ENCODE assay signal across 12 cellular contexts in genomic region chr15:91469627-91470567, GRCh38.
DNase-seq lines count a peak whose midpoint lies in the region; ATAC-seq and TF ChIP-seq lines count a peak whose summit lies in the region.
"Had no signal": no experiment of that assay in that cellular context is flagged by ENCODE, and none has a peak within 500 bp of the region (broad histone marks: within the 10 kb centered on the region; RNA-seq: fewer than 3 reads in every experiment).

No MANE protein-coding gene starts in this region.

- intact Hi-C loops in spleen (cut with DNase I; ENCODE audit: low total_unique reads), result no loop called here
- intact Hi-C loops in stomach (cut with DNase I; ENCODE audit: low total_unique reads), result no loop called here

- H3K9me3 ChIP-seq in spleen (no peaks in the 10 kb centered on the region), stomach (no peaks in the 10 kb centered on the region), neuronal stem cell (replicated peaks in 1 of 2; ENCODE audit: control insufficient read depth in 2 of 2, insufficient read depth in 1 of 2, low read depth in 1 of 2, low read length in 2 of 2) (no peaks in the 10 kb centered on the region)
- H3K9me3 ChIP-seq: ovary, tibial artery had no signal

- H3K36me3 Mint-ChIP-seq in activated T-helper 17 cell treated with anti-CD3 and anti-CD28 coated beads, Interleukin-2, amount 50 U/mL, for 72 hours (ENCODE audit: low read depth), result no peaks in the 10 kb centered on the region

- H3K27ac ChIP-seq in spleen, result peak overlapping the region in 6 of 8 donors; percentile 10 to 77 (median 54)
- H3K27ac ChIP-seq in stomach, result peak overlapping the region in 2 of 5 donors; percentile 46 to 63
- H3K27ac ChIP-seq in neuronal stem cell (replicated peaks; ENCODE audit: low read length), result no peak overlapping the region
- H3K27ac ChIP-seq: ovary, tibial artery had no signal

- TF ChIP-seq CTCF in spleen (IDR thresholded peaks at IDR 0.05 in 8 of 11, conservative IDR thresholded peaks at IDR 0.05 in 3 of 11), result no peak
- no peak for TF ChIP-seq CTCF in stomach (IDR thresholded peaks at IDR 0.05)

- H4K91ac ChIP-seq in neuronal stem cell (ENCODE audit: low read depth, low read length, poor library complexity), result no peak overlapping the region

- H3K36me3 ChIP-seq in spleen, result no peaks in the 10 kb centered on the region
- H3K36me3 ChIP-seq in stomach, result no peaks in the 10 kb centered on the region
- H3K36me3 ChIP-seq in neuronal stem cell (replicated peaks in 1 of 2; ENCODE audit: control insufficient read depth in 2 of 2, insufficient read depth in 2 of 2, low read length in 2 of 2), result no peaks in the 10 kb centered on the region
- H3K36me3 ChIP-seq: ovary, tibial artery had no signal

- no peaks in the 10 kb centered on the region for H3K9me3 Mint-ChIP-seq in activated T-helper 17 cell treated with anti-CD3 and anti-CD28 coated beads, Interleukin-2, amount 50 U/mL, for 72 hours

- 50 to 71% (median 64%) methylated on average over 17 of the region's 17 CpGs for WGBS in spleen, 5 donors
- 50 to 58% (median 53%) methylated on average over 17 of the region's 17 CpGs for WGBS in stomach, 5 donors
- no CpG with 5 or more reads among the region's 17 CpGs for WGBS in neuronal stem cell (ENCODE audit: extremely low coverage in 2 of 2, insufficient read length in 2 of 2, insufficient replicate concordance in 1 of 2), 2 donors

- H3K14ac ChIP-seq in neuronal stem cell (ENCODE audit: low read length), result no peak overlapping the region

- no peak overlapping the region for H3K18ac ChIP-seq in neuronal stem cell (ENCODE audit: low read length)

- TF ChIP-seq POLR2A in spleen (IDR thresholded peaks at IDR 0.05) (no peak), stomach (IDR thresholded peaks at IDR 0.05) (no peak)

- no peak overlapping the region for H2BK120ac ChIP-seq in neuronal stem cell (ENCODE audit: low read depth, low read length)

- H2BK5ac ChIP-seq in neuronal stem cell (ENCODE audit: low read length), result no peak overlapping the region

- no peak overlapping the region for H2BK15ac ChIP-seq in neuronal stem cell (ENCODE audit: low read length)

- H3K4me3 ChIP-seq in spleen (peak overlapping the region in 1 of 8 donors; percentile 25), stomach (no peak overlapping the region), neuronal stem cell (ENCODE audit: low read length in 2 of 2) (no peak overlapping the region)
- H3K4me3 ChIP-seq: ovary, tibial artery had no signal

- peak overlapping the region; percentile 76 for H3K4me3 Mint-ChIP-seq in activated T-helper 17 cell treated with anti-CD3 and anti-CD28 coated beads, Interleukin-2, amount 50 U/mL, for 72 hours

- no peak overlapping the region for H4K8ac ChIP-seq in neuronal stem cell (ENCODE audit: low read depth, low read length)

- H3K27me3 ChIP-seq in spleen (replicated peaks in 1 of 7) (peaks cover 0 to 22% (median 0%) of the 10 kb centered on the region in 7 donors), stomach (no peaks in the 10 kb centered on the region), neuronal stem cell (ENCODE audit: control insufficient read depth in 3 of 3, insufficient read depth in 3 of 3, low read depth in 1 of 3, low read length in 3 of 3) (no peaks in the 10 kb centered on the region)
- H3K27me3 ChIP-seq: ovary, tibial artery had no signal

- no peak for TF ChIP-seq EP300 in stomach (IDR thresholded peaks at IDR 0.05)

- H3K27ac Mint-ChIP-seq in activated T-helper 17 cell treated with anti-CD3 and anti-CD28 coated beads, Interleukin-2, amount 50 U/mL, for 72 hours, result peak overlapping the region; percentile 96

- H3K4me1 Mint-ChIP-seq in activated T-helper 17 cell treated with anti-CD3 and anti-CD28 coated beads, Interleukin-2, amount 50 U/mL, for 72 hours, result peaks cover 41% of the 10 kb centered on the region

- H3K27me3 Mint-ChIP-seq in activated T-helper 17 cell treated with anti-CD3 and anti-CD28 coated beads, Interleukin-2, amount 50 U/mL, for 72 hours, result no peaks in the 10 kb centered on the region

- no peak overlapping the region for H3K4ac ChIP-seq in neuronal stem cell (ENCODE audit: low read length)

- H2BK12ac ChIP-seq in neuronal stem cell (ENCODE audit: low read length), result no peak overlapping the region

- H3K4me2 ChIP-seq in neuronal stem cell (ENCODE audit: insufficient read depth, low read length, poor library complexity, severe bottlenecking), result no peak overlapping the region

- no peak overlapping the region for H3K23ac ChIP-seq in neuronal stem cell (ENCODE audit: low read depth, low read length, poor library complexity)

- H3K79me1 ChIP-seq in neuronal stem cell (ENCODE audit: low read depth, low read length), result no peaks in the 10 kb centered on the region

- no peak overlapping the region for H3K9ac ChIP-seq in neuronal stem cell (ENCODE audit: low read depth, low read length, poor library complexity)

- DNase-seq in activated gamma-delta T cell treated with Interleukin-2 at 50 U/mL for 16 hours, result peak; percentile 58
- no peak for DNase-seq in activated gamma-delta T cell (lab: John Stamatoyannopoulos, UW)
- DNase-seq in spleen, result peak; percentile 81
- DNase-seq in stomach, result peak; percentile 29
- DNase-seq in neuronal stem cell (ENCODE audit: low spot score), result no peak
- DNase-seq: effector CD8-positive, alpha-beta T cell; NCI-H2081 treated with DMSO at 0.1 percent for 48 hours; ovary; tibial artery had no signal

- H2AFZ ChIP-seq in neuronal stem cell (ENCODE audit: low read length), result no peak overlapping the region

- ATAC-seq in activated T-helper 17 cell treated with anti-CD3 and anti-CD28 coated beads, Interleukin-2, amount 50 U/mL, for 72 hours (replicated peaks), result peak; percentile 77
- no peak for ATAC-seq in GM21515 (IDR thresholded peaks at IDR 0.05; ENCODE audit: unreplicated experiment)
- no peak for ATAC-seq in GM19324 (IDR thresholded peaks at IDR 0.05; ENCODE audit: low FRiP score, unreplicated experiment)

- H3K4me1 ChIP-seq in spleen (peaks cover 0 to 23% (median 0%) of the 10 kb centered on the region in 6 donors), stomach (peaks cover 0 to 33% (median 9%) of the 10 kb centered on the region in 4 donors), neuronal stem cell (ENCODE audit: control insufficient read depth in 2 of 2, insufficient read depth in 1 of 2, low read depth in 1 of 2, low read length in 2 of 2) (peaks cover 0 to 3% of the 10 kb centered on the region in 2 donors)
- H3K4me1 ChIP-seq: tibial artery had no signal

- H2AK5ac ChIP-seq in neuronal stem cell (ENCODE audit: low read depth, low read length), result no peak overlapping the region

Comparison
In these comparisons a context has a peak if more than half of its experiments do, and no peak if none do; other contexts are left out.
1. DNase-seq: peak in activated gamma-delta T cell treated with Interleukin-2 at 50 U/mL for 16 hours (single experiment), spleen (single experiment) and stomach (single experiment); none in activated gamma-delta T cell (single experiment) and neuronal stem cell (single experiment).